In genomic region chr13:98939552-98940306, GRCh38 we compare ENCODE assay signal across 17 cellular contexts. TPM values are rescaled to one million over a fixed set of nuclear protein-coding genes. Genes with fewer than 3 reads are reported as not detected.
DNase-seq lines count a peak whose midpoint lies in the region; ATAC-seq and TF ChIP-seq lines count a peak whose summit lies in the region.
"Had no signal": no experiment of that assay in that cellular context is flagged by ENCODE, and none has a peak within 500 bp of the region (broad histone marks: within the 10 kb centered on the region; RNA-seq: fewer than 3 reads in every experiment).

No MANE protein-coding gene starts in this region.

- POLR2A ChIA-PET in WTC11 (lab: Charles Lee): no interaction called here
- POLR2A ChIA-PET in naive thymus-derived CD8-positive, alpha-beta T cell (lab: Charles Lee): no interaction called here

- H3K9me3 Mint-ChIP-seq in WTC11 (peaks cover 3% of the 10 kb centered on the region), type B pancreatic cell (peaks cover 3% of the 10 kb centered on the region)
- H3K9me3 Mint-ChIP-seq in naive thymus-derived CD8-positive, alpha-beta T cell: peaks cover 0 to 13% (median 3%) of the 10 kb centered on the region in 9 donors
- peaks cover 12% of the 10 kb centered on the region for H3K9me3 Mint-ChIP-seq in activated T-helper 1 cell treated with anti-CD3 and anti-CD28 coated beads, Interleukin-12 subunit alpha, Interleukin-12 subunit beta, Interleukin-2, Interleukin-4 antibody, amounts not matched to agents 30 ng/mL and 10 ng/mL and 1 ng/mL, durations not matched to agents 14 hours and 24 hours and 36 hours

- no peak overlapping the region for H3K4me3 ChIP-seq in fibroblast of the aortic adventitia (ENCODE audit: low read depth, low read length)
- H3K4me3 ChIP-seq: breast epithelium, MG63 had no signal

- intact Hi-C loops in activated T-helper 1 cell treated with anti-CD3 and anti-CD28 coated beads, Interleukin-12 subunit alpha, Interleukin-12 subunit beta, Interleukin-2, Interleukin-4 antibody, amounts not matched to agents 30 ng/mL and 10 ng/mL and 1 ng/mL, durations not matched to agents 14 hours and 24 hours and 36 hours (cut with micrococcal nuclease): no loop called here

- peaks cover 3% of the 10 kb centered on the region for H3K36me3 Mint-ChIP-seq in WTC11
- peaks cover 6 to 13% (median 9%) of the 10 kb centered on the region in 3 donors for H3K36me3 Mint-ChIP-seq in naive thymus-derived CD8-positive, alpha-beta T cell
- peaks cover 8% of the 10 kb centered on the region for H3K36me3 Mint-ChIP-seq in type B pancreatic cell
- peaks cover 8% of the 10 kb centered on the region for H3K36me3 Mint-ChIP-seq in activated T-helper 1 cell treated with anti-CD3 and anti-CD28 coated beads, Interleukin-12 subunit alpha, Interleukin-12 subunit beta, Interleukin-2, Interleukin-4 antibody, amounts not matched to agents 30 ng/mL and 10 ng/mL and 1 ng/mL, durations not matched to agents 14 hours and 24 hours and 36 hours (ENCODE audit: low read depth)

- H3K4me1 Mint-ChIP-seq in WTC11 (peaks cover 42% of the 10 kb centered on the region), type B pancreatic cell (ENCODE audit: unreplicated experiment) (peaks cover 37% of the 10 kb centered on the region)
- peaks cover 22 to 43% (median 34%) of the 10 kb centered on the region in 4 donors for H3K4me1 Mint-ChIP-seq in naive thymus-derived CD8-positive, alpha-beta T cell
- H3K4me1 Mint-ChIP-seq in activated T-helper 1 cell treated with anti-CD3 and anti-CD28 coated beads, Interleukin-12 subunit alpha, Interleukin-12 subunit beta, Interleukin-2, Interleukin-4 antibody, amounts not matched to agents 30 ng/mL and 10 ng/mL and 1 ng/mL, durations not matched to agents 14 hours and 24 hours and 36 hours (ENCODE audit: low read depth): no peaks in the 10 kb centered on the region
- H3K4me1 Mint-ChIP-seq: IgD-negative memory B cell had no signal

- H3K4me3 Mint-ChIP-seq in WTC11 (no peak overlapping the region), type B pancreatic cell (peak overlapping the region; percentile 37)
- H3K4me3 Mint-ChIP-seq in naive thymus-derived CD8-positive, alpha-beta T cell: no peak overlapping the region
- no peak overlapping the region for H3K4me3 Mint-ChIP-seq in activated T-helper 1 cell treated with anti-CD3 and anti-CD28 coated beads, Interleukin-12 subunit alpha, Interleukin-12 subunit beta, Interleukin-2, Interleukin-4 antibody, amounts not matched to agents 30 ng/mL and 10 ng/mL and 1 ng/mL, durations not matched to agents 14 hours and 24 hours and 36 hours
- H3K4me3 Mint-ChIP-seq: activated naive CD8-positive, alpha-beta T cell treated with anti-CD3 and anti-CD28 coated beads, Interleukin-2, amount 10 ng/mL, durations not matched to agents 7 days and 5 days; CD4-positive, alpha-beta memory T cell; dendritic cell treated with granulocyte-macrophage colony-stimulating factor and Interleukin-4, amounts not matched to agents 40 ng/mL and 50 ng/mL, for 4 days; IgD-negative memory B cell had no signal

- no peak for ATAC-seq in WTC11
- ATAC-seq in naive thymus-derived CD8-positive, alpha-beta T cell: no peak

- peak overlapping the region; percentile 21; the same call in 1 of the 2 replicates for H3K27ac Mint-ChIP-seq in WTC11
- H3K27ac Mint-ChIP-seq in naive thymus-derived CD8-positive, alpha-beta T cell: peak overlapping the region in 8 of 10 donors; percentile 4 to 83 (median 38)
- peak overlapping the region; percentile 62 for H3K27ac Mint-ChIP-seq in type B pancreatic cell
- no peak overlapping the region for H3K27ac Mint-ChIP-seq in activated T-helper 1 cell treated with anti-CD3 and anti-CD28 coated beads, Interleukin-12 subunit alpha, Interleukin-12 subunit beta, Interleukin-2, Interleukin-4 antibody, amounts not matched to agents 30 ng/mL and 10 ng/mL and 1 ng/mL, durations not matched to agents 14 hours and 24 hours and 36 hours
- H3K27ac Mint-ChIP-seq: activated naive CD8-positive, alpha-beta T cell treated with anti-CD3 and anti-CD28 coated beads, Interleukin-2, amount 10 ng/mL, durations not matched to agents 7 days and 5 days; dendritic cell treated with granulocyte-macrophage colony-stimulating factor and Interleukin-4, amounts not matched to agents 40 ng/mL and 50 ng/mL, for 4 days had no signal

- TF ChIP-seq CTCF in WTC11 (IDR thresholded peaks at IDR 0.05) (no peak), fibroblast of the aortic adventitia (IDR thresholded peaks at IDR 0.05; ENCODE audit: insufficient read depth, low read length) (no peak), type B pancreatic cell (conservative IDR thresholded peaks at IDR 0.05) (no peak)

- DNase-seq in WTC11 (ENCODE audit: low spot score) (no peak), fibroblast of the aortic adventitia (ENCODE audit: low read depth) (peak; percentile 89), type B pancreatic cell (ENCODE audit: extremely low spot score, unreplicated experiment) (no peak), NCI-H524 (lab: John Stamatoyannopoulos, UW) (no peak), GOT3 (lab: John Stamatoyannopoulos, UW) (no peak)
- no peak for DNase-seq in naive thymus-derived CD8-positive, alpha-beta T cell
- no peak for DNase-seq in activated T-helper 1 cell treated with anti-CD3 and anti-CD28 coated beads, Interleukin-12 subunit alpha, Interleukin-12 subunit beta, Interleukin-2, Interleukin-4 antibody, amounts not matched to agents 30 ng/mL and 10 ng/mL and 1 ng/mL, durations not matched to agents 14 hours and 24 hours and 36 hours (ENCODE audit: low spot score)
- DNase-seq: activated naive CD8-positive, alpha-beta T cell treated with anti-CD3 and anti-CD28 coated beads, Interleukin-2, amount 10 ng/mL, durations not matched to agents 7 days and 5 days; CD4-positive, alpha-beta memory T cell; GDM1; glutamatergic neuron; left cardiac atrium; MG63; stimulated activated CD4-positive, alpha-beta T cell treated with anti-CD3 and anti-CD28 coated beads, Interleukin-12 subunit alpha, Interleukin-12 subunit beta, amount 100 ng/mL, for 4 hours had no signal

- H3K27me3 Mint-ChIP-seq in WTC11 (ENCODE audit: low read depth) (no peaks in the 10 kb centered on the region), type B pancreatic cell (no peaks in the 10 kb centered on the region)
- H3K27me3 Mint-ChIP-seq in naive thymus-derived CD8-positive, alpha-beta T cell: no peaks in the 10 kb centered on the region
- H3K27me3 Mint-ChIP-seq in activated T-helper 1 cell treated with anti-CD3 and anti-CD28 coated beads, Interleukin-12 subunit alpha, Interleukin-12 subunit beta, Interleukin-2, Interleukin-4 antibody, amounts not matched to agents 30 ng/mL and 10 ng/mL and 1 ng/mL, durations not matched to agents 14 hours and 24 hours and 36 hours (ENCODE audit: insufficient read depth): peaks cover 2% of the 10 kb centered on the region
- H3K27me3 Mint-ChIP-seq: activated naive CD8-positive, alpha-beta T cell treated with anti-CD3 and anti-CD28 coated beads, Interleukin-2, amount 10 ng/mL, durations not matched to agents 7 days and 5 days; CD4-positive, alpha-beta memory T cell; IgD-negative memory B cell had no signal

- CTCF ChIA-PET in WTC11 (lab: Charles Lee): interaction anchor here (0.9 to 1.7 kb wide), 6 partner anchors 10 to 100 kb away, joined by 3 to 10 read pairs (median 4); no protein-coding TSS in a partner anchor

TF ChIP-seq in WTC11, 78 proteins besides CTCF, POLR2A, EP300 and RAD21 (continues in another document):
- TF ChIP-seq GABPB1 (CRISPR knock-in tag; IDR thresholded peaks at IDR 0.05): no peak
- TF ChIP-seq, protein P1, sequence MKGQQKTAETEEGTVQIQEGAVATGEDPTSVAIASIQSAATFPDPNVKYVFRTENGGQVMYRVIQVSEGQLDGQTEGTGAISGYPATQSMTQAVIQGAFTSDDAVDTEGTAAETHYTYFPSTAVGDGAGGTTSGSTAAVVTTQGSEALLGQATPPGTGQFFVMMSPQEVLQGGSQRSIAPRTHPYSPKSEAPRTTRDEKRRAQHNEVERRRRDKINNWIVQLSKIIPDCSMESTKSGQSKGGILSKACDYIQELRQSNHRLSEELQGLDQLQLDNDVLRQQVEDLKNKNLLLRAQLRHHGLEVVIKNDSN (CRISPR knock-in tag; IDR thresholded peaks at IDR 0.05): no peak
- TF ChIP-seq ZNF317 (CRISPR knock-in tag; IDR thresholded peaks at IDR 0.05; ENCODE audit: borderline replicate concordance, low read depth): no peak
- no peak for TF ChIP-seq CREB1 (CRISPR knock-in tag; IDR thresholded peaks at IDR 0.05)

RNA-seq across cellular contexts. Expression of gene DOCK9, which starts 38.1 kb away (rescaled TPM):
- total RNA-seq in WTC11 (2021) (35.0 to 36.6 TPM (median 36.0 TPM) in 3 replicates), fibroblast of the aortic adventitia (ENCODE audit: low replicate concordance) (10.8 and 28.1 TPM in 2 replicates), type B pancreatic cell (ENCODE audit: low replicate concordance) (46.2 and 122 TPM in 2 replicates)
- 100 to 1,000 TPM; 201 to 211 TPM for total RNA-seq in naive thymus-derived CD8-positive, alpha-beta T cell
- polyA plus RNA-seq in naive thymus-derived CD8-positive, alpha-beta T cell: 10 to 100 TPM in 2 of 3 donors, 1 to 10 TPM in 1; 6.6 to 36.8 (median 21.0) TPM
- 36.0 and 38.7 TPM in 2 replicates for total RNA-seq in activated T-helper 1 cell treated with anti-CD3 and anti-CD28 coated beads, Interleukin-12 subunit alpha, Interleukin-12 subunit beta, Interleukin-2, Interleukin-4 antibody, amounts not matched to agents 30 ng/mL and 10 ng/mL and 1 ng/mL, durations not matched to agents 14 hours and 24 hours and 36 hours
